In the genomic region with DNA sequence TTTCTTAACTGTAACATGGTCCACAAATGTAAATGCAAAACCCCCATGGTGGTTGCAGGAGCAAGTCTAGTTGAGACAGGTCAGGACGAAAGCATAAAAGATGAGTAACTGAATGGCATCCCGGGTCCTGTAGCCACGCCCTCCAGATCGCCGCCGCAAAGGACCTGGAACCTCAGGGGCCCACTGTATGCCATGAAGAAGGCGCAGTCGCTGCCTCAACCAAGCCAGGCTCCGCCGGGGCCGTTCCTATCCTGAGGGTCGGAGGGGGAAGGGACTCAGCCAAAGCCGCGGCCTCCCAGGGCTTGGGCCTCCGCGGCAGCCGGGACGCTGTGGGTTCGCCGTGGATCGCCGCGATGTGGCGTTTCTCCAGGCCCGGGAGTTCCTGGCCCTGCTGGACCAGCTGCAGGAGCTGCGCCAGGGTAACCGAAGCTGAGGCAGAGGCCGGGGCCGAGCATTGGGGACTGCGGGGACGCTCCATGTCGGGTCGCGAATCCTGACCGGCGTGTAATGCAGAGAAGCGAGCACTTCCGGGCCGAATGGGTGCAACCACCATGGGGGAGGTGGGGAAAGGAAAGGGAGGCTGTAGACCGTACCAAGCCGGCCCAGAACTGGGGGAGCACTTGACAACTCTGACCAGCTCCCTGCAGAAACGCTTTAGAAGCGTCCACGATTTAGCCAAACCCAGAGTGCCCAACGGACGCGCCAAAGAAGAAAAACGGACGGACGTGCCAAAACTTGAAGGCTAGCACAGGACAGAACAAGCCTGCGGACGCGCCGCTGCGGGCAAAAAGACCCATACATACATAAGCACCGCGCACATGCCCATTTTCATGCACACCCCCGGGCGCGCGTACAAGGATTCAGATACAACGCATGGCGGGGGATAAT, we compare ENCODE assay signal across 1 cellular context.
TF ChIP-seq lines count a peak whose summit lies in the region.

No MANE protein-coding gene starts in this region.

TF ChIP-seq in HepG2, 621 proteins besides CTCF, POLR2A, EP300 and RAD21 (continued from another document and continues in another):
- TF ChIP-seq TOE1 (CRISPR knock-in tag; IDR thresholded peaks at IDR 0.05) (0 out of 2 replicates have a peak, but pooled peaks have one; percentile 39), ZNF772 (CRISPR knock-in tag; IDR thresholded peaks at IDR 0.05) (peak; percentile 94), YEATS4 (CRISPR knock-in tag; IDR thresholded peaks at IDR 0.05; ENCODE audit: borderline replicate concordance) (peak; percentile 95), ZNF501 (CRISPR knock-in tag; IDR thresholded peaks at IDR 0.05) (peak; percentile 98), HMG20A (CRISPR knock-in tag; IDR thresholded peaks at IDR 0.05; ENCODE audit: borderline replicate concordance) (no peak), CENPX (CRISPR knock-in tag; IDR thresholded peaks at IDR 0.05) (no peak), RXRA (CRISPR knock-in tag; IDR thresholded peaks at IDR 0.05) (peak; percentile 88), BORCS8-MEF2B (CRISPR knock-in tag; IDR thresholded peaks at IDR 0.05) (peak; percentile 98), RCOR2 (CRISPR knock-in tag; IDR thresholded peaks at IDR 0.05) (0 out of 2 replicates have a peak, but pooled peaks have one; percentile 6), HNRNPUL1 (IDR thresholded peaks at IDR 0.05; ENCODE audit: low read depth, low read length) (peak; percentile 48; the same call in 1 of the 2 replicates), RARA (CRISPR knock-in tag; IDR thresholded peaks at IDR 0.05) (no peak), TP53 (CRISPR knock-in tag; conservative IDR thresholded peaks at IDR 0.05) (peak; percentile 47; the same call in 1 of the 2 replicates), ZNF510 (CRISPR knock-in tag; IDR thresholded peaks at IDR 0.05; ENCODE audit: low read depth) (peak; percentile 97), MIER2 (CRISPR knock-in tag; IDR thresholded peaks at IDR 0.05) (peak; percentile 54), GATA4 (IDR thresholded peaks at IDR 0.05; ENCODE audit: borderline replicate concordance, low read depth) (0 out of 2 replicates have a peak, but pooled peaks have one; percentile 38), KAT7 (CRISPR knock-in tag; IDR thresholded peaks at IDR 0.05; ENCODE audit: borderline replicate concordance) (peak; percentile 90; the same call in 1 of the 2 replicates), ZNF616 (CRISPR knock-in tag; IDR thresholded peaks at IDR 0.05; ENCODE audit: low read depth) (peak; percentile 87), NCOA2 (CRISPR knock-in tag; IDR thresholded peaks at IDR 0.05) (peak; percentile 34; the same call in 1 of the 2 replicates), JUN (CRISPR knock-in tag; IDR thresholded peaks at IDR 0.05) (peak; percentile 77; the same call in 1 of the 2 replicates), ZNF121 (CRISPR knock-in tag; IDR thresholded peaks at IDR 0.05) (no peak; the same call in none of the 2 replicates), TSC22D2 (CRISPR knock-in tag; IDR thresholded peaks at IDR 0.05; ENCODE audit: borderline replicate concordance) (peak; percentile 78; the same call in 1 of the 2 replicates), FOXO1 (CRISPR knock-in tag; IDR thresholded peaks at IDR 0.05) (peak; percentile 37; the same call in 1 of the 2 replicates), PHB2 (IDR thresholded peaks at IDR 0.05; ENCODE audit: partially characterized antibody) (no peak), SIN3A (IDR thresholded peaks at IDR 0.05; ENCODE audit: borderline replicate concordance, low read depth, low read length) (peak; percentile 87; the same call in 1 of the 2 replicates), ZNF335 (CRISPR knock-in tag; IDR thresholded peaks at IDR 0.05) (peak; percentile 88; the same call in 1 of the 2 replicates), THAP11 (CRISPR knock-in tag; IDR thresholded peaks at IDR 0.05) (peak; percentile 85), PHF5A (CRISPR knock-in tag; IDR thresholded peaks at IDR 0.05; ENCODE audit: low read depth, unreplicated experiment) (peak; percentile 19), GABPB1 (CRISPR knock-in tag; IDR thresholded peaks at IDR 0.05) (peak; percentile 97), ZNF337 (CRISPR knock-in tag; IDR thresholded peaks at IDR 0.05; ENCODE audit: borderline replicate concordance, low read depth) (0 out of 2 replicates have a peak, but pooled peaks have one; percentile 97), ZFP90 (CRISPR knock-in tag; IDR thresholded peaks at IDR 0.05; ENCODE audit: borderline replicate concordance) (peak; percentile 85), ZNF230 (CRISPR knock-in tag; IDR thresholded peaks at IDR 0.05) (peak; percentile 93; the same call in 1 of the 2 replicates), MZF1 (CRISPR knock-in tag; IDR thresholded peaks at IDR 0.05; ENCODE audit: borderline replicate concordance) (peak; percentile 79; the same call in 1 of the 2 replicates), PCBP1 (IDR thresholded peaks at IDR 0.05; ENCODE audit: borderline replicate concordance, low read depth, low read length) (peak; percentile 99), ZNF205 (CRISPR knock-in tag; IDR thresholded peaks at IDR 0.05) (peak; percentile 93), ZFP36 (IDR thresholded peaks at IDR 0.05; ENCODE audit: borderline replicate concordance, low read depth, low read length, partially characterized antibody) (no peak), GZF1 (CRISPR knock-in tag; IDR thresholded peaks at IDR 0.05) (peak; percentile 89), FOSL1 (CRISPR knock-in tag; IDR thresholded peaks at IDR 0.05; ENCODE audit: borderline replicate concordance) (no peak), MYNN (CRISPR knock-in tag; IDR thresholded peaks at IDR 0.05; ENCODE audit: low read depth) (peak; percentile 93), NAIF1 (CRISPR knock-in tag; IDR thresholded peaks at IDR 0.05; ENCODE audit: borderline replicate concordance) (peak; percentile 91; the same call in 1 of the 2 replicates), HMGA1 (CRISPR knock-in tag; conservative IDR thresholded peaks at IDR 0.05) (no peak), ZNF549 (CRISPR knock-in tag; IDR thresholded peaks at IDR 0.05) (no peak), NR2C2 (CRISPR knock-in tag; IDR thresholded peaks at IDR 0.05; ENCODE audit: borderline replicate concordance) (peak; percentile 98), HMG20B (CRISPR knock-in tag; conservative IDR thresholded peaks at IDR 0.05) (peak; percentile 36; the same call in 1 of the 2 replicates), ZNF614 (CRISPR knock-in tag; IDR thresholded peaks at IDR 0.05; ENCODE audit: borderline replicate concordance) (peak; percentile 88; the same call in 1 of the 2 replicates), ZNF83 (CRISPR knock-in tag; IDR thresholded peaks at IDR 0.05; ENCODE audit: borderline replicate concordance) (no peak; the same call in none of the 2 replicates)
- TF ChIP-seq, protein P1, sequence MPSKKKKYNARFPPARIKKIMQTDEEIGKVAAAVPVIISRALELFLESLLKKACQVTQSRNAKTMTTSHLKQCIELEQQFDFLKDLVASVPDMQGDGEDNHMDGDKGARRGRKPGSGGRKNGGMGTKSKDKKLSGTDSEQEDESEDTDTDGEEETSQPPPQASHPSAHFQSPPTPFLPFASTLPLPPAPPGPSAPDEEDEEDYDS (CRISPR knock-in tag; IDR thresholded peaks at IDR 0.05): peak; percentile 78
- TF ChIP-seq, protein P2, sequence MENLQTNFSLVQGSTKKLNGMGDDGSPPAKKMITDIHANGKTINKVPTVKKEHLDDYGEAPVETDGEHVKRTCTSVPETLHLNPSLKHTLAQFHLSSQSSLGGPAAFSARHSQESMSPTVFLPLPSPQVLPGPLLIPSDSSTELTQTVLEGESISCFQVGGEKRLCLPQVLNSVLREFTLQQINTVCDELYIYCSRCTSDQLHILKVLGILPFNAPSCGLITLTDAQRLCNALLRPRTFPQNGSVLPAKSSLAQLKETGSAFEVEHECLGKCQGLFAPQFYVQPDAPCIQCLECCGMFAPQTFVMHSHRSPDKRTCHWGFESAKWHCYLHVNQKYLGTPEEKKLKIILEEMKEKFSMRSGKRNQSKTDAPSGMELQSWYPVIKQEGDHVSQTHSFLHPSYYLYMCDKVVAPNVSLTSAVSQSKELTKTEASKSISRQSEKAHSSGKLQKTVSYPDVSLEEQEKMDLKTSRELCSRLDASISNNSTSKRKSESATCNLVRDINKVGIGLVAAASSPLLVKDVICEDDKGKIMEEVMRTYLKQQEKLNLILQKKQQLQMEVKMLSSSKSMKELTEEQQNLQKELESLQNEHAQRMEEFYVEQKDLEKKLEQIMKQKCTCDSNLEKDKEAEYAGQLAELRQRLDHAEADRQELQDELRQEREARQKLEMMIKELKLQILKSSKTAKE (CRISPR knock-in tag; IDR thresholded peaks at IDR 0.05; ENCODE audit: borderline replicate concordance): peak; percentile 25; the same call in 1 of the 2 replicates
- TF ChIP-seq, protein P3, sequence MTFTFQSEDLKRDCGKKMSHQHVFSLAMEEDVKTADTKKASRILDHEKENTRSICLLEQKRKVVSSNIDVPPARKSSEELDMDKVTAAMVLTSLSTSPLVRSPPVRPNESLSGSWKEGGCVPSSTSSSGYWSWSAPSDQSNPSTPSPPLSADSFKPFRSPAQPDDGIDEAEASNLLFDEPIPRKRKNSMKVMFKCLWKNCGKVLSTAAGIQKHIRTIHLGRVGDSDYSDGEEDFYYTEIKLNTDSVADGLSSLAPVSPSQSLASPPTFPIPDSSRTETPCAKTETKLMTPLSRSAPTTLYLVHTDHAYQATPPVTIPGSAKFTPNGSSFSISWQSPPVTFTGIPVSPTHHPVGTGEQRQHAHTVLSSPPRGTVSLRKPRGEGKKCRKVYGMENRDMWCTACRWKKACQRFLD (CRISPR knock-in tag; IDR thresholded peaks at IDR 0.05; ENCODE audit: borderline replicate concordance): peak; percentile 87; the same call in 1 of the 2 replicates
- TF ChIP-seq, protein P4, sequence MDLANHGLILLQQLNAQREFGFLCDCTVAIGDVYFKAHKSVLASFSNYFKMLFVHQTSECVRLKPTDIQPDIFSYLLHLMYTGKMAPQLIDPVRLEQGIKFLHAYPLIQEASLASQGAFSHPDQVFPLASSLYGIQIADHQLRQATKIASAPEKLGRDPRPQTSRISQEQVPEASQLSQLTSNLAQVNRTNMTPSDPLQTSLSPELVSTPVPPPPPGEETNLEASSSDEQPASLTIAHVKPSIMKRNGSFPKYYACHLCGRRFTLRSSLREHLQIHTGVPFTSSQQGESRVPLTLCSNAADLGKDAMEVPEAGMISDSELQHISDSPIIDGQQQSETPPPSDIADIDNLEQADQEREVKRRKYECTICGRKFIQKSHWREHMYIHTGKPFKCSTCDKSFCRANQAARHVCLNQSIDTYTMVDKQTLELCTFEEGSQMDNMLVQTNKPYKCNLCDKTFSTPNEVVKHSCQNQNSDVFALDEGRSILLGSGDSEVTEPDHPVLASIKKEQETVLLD (CRISPR knock-in tag; IDR thresholded peaks at IDR 0.05; ENCODE audit: low read depth): peak; percentile 70; the same call in 1 of the 2 replicates
- TF ChIP-seq, protein P5, sequence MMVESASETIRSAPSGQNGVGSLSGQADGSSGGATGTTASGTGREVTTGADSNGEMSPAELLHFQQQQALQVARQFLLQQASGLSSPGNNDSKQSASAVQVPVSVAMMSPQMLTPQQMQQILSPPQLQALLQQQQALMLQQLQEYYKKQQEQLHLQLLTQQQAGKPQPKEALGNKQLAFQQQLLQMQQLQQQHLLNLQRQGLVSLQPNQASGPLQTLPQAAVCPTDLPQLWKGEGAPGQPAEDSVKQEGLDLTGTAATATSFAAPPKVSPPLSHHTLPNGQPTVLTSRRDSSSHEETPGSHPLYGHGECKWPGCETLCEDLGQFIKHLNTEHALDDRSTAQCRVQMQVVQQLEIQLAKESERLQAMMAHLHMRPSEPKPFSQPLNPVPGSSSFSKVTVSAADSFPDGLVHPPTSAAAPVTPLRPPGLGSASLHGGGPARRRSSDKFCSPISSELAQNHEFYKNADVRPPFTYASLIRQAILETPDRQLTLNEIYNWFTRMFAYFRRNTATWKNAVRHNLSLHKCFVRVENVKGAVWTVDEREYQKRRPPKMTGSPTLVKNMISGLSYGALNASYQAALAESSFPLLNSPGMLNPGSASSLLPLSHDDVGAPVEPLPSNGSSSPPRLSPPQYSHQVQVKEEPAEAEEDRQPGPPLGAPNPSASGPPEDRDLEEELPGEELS (CRISPR knock-in tag; IDR thresholded peaks at IDR 0.05): peak; percentile 34
- TF ChIP-seq, protein P6, sequence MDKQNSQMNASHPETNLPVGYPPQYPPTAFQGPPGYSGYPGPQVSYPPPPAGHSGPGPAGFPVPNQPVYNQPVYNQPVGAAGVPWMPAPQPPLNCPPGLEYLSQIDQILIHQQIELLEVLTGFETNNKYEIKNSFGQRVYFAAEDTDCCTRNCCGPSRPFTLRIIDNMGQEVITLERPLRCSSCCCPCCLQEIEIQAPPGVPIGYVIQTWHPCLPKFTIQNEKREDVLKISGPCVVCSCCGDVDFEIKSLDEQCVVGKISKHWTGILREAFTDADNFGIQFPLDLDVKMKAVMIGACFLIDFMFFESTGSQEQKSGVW (CRISPR knock-in tag; IDR thresholded peaks at IDR 0.05; ENCODE audit: borderline replicate concordance): peak; percentile 81; the same call in 1 of the 2 replicates
- TF ChIP-seq, protein P7, sequence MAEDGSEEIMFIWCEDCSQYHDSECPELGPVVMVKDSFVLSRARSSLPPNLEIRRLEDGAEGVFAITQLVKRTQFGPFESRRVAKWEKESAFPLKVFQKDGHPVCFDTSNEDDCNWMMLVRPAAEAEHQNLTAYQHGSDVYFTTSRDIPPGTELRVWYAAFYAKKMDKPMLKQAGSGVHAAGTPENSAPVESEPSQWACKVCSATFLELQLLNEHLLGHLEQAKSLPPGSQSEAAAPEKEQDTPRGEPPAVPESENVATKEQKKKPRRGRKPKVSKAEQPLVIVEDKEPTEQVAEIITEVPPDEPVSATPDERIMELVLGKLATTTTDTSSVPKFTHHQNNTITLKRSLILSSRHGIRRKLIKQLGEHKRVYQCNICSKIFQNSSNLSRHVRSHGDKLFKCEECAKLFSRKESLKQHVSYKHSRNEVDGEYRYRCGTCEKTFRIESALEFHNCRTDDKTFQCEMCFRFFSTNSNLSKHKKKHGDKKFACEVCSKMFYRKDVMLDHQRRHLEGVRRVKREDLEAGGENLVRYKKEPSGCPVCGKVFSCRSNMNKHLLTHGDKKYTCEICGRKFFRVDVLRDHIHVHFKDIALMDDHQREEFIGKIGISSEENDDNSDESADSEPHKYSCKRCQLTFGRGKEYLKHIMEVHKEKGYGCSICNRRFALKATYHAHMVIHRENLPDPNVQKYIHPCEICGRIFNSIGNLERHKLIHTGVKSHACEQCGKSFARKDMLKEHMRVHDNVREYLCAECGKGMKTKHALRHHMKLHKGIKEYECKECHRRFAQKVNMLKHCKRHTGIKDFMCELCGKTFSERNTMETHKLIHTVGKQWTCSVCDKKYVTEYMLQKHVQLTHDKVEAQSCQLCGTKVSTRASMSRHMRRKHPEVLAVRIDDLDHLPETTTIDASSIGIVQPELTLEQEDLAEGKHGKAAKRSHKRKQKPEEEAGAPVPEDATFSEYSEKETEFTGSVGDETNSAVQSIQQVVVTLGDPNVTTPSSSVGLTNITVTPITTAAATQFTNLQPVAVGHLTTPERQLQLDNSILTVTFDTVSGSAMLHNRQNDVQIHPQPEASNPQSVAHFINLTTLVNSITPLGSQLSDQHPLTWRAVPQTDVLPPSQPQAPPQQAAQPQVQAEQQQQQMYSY (CRISPR knock-in tag; IDR thresholded peaks at IDR 0.05): peak; percentile 18; the same call in 1 of the 2 replicates
- TF ChIP-seq, protein P8, sequence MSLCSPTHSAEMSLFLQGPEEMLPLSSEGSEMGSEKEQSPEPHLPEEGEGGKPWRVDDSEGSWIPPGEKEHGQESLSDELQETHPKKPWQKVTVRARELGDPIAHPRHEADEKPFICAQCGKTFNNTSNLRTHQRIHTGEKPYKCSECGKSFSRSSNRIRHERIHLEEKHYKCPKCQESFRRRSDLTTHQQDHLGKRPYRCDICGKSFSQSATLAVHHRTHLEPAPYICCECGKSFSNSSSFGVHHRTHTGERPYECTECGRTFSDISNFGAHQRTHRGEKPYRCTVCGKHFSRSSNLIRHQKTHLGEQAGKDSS (CRISPR knock-in tag; IDR thresholded peaks at IDR 0.05; ENCODE audit: borderline replicate concordance, low read depth): peak; percentile 97
